ENCODE assay signal across 1 cellular context in genomic region chr11:44974402-44975000, GRCh38.
A peak's percentile ranks its signal among the peaks of the same experiment; 100 is the strongest.
TF ChIP-seq lines count a peak whose summit lies in the region.

No MANE protein-coding gene starts in this region.

TF ChIP-seq in H1, 55 proteins besides CTCF, POLR2A, EP300 and RAD21:
- TF ChIP-seq EZH2 (IDR thresholded peaks at IDR 0.05; ENCODE audit: low read depth, low read length, severe bottlenecking) = no peak
- no peak for TF ChIP-seq MAX (IDR thresholded peaks at IDR 0.05)
- no peak for TF ChIP-seq CBX5 (IDR thresholded peaks at IDR 0.05; ENCODE audit: low read depth, low read length)
- no peak for TF ChIP-seq SAP30 (IDR thresholded peaks at IDR 0.05; ENCODE audit: insufficient read depth, insufficient replicate concordance, low read length)
- TF ChIP-seq SRF (IDR thresholded peaks at IDR 0.05; ENCODE audit: low read depth, low read length) = no peak
- TF ChIP-seq CEBPB (IDR thresholded peaks at IDR 0.05; ENCODE audit: low read depth, low read length) = 0 out of 2 replicates have a peak, but pooled peaks have one; percentile 21
- TF ChIP-seq YY1 (IDR thresholded peaks at IDR 0.05; ENCODE audit: low read depth, low read length) = no peak
- TF ChIP-seq RFX5 (IDR thresholded peaks at IDR 0.05; ENCODE audit: borderline replicate concordance, low read depth, low read length) = no peak
- peak; percentile 35; the same call in 1 of the 2 replicates for TF ChIP-seq E2F6 (IDR thresholded peaks at IDR 0.05)
